10 cellular contexts compared by ENCODE assay signal in the genomic region with DNA sequence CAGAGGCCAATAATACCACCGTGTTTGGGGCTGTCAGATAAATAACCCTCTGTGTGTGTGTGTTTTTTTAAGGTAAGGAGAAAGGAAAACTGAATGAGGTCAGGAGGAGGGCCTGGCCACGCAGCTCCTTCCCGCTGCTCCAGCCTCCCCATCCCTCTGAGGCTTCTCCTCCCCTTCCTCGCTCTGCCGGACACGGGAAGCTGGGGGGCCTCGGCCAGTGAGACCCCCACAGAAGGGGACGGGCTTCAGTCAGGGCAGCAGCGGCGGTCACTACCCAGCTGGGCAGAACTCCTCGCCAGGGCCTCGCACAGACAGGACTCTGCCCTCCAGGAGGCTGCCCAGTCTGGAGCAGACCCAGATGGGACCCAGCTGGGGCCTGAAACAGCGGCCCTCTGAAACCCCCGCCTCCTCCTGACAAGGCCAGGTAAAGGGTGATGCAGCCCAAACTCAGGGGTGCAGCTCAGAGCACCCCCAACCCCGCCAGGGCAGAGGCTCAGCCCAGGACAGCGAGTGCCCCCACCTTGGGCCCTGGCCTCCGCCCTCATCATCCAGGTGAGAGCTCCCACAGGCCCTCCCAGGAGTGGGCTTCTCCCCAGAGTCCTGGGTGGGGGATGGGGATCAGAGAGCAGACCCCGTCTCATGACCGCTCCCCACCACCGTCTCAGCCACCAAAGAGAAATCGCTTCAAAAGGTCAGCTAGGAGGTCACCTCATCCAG. TPM values are rescaled to one million over a fixed set of nuclear protein-coding genes. Genes with fewer than 3 reads are reported as not detected.
DNase-seq lines count a peak whose midpoint lies in the region; ATAC-seq and TF ChIP-seq lines count a peak whose summit lies in the region.
"Had no signal": no experiment of that assay in that cellular context is flagged by ENCODE, and none has a peak within 500 bp of the region (broad histone marks: within the 10 kb centered on the region; RNA-seq: fewer than 3 reads in every experiment).

No MANE protein-coding gene starts in this region.

- no peaks in the 10 kb centered on the region for H3K4me1 Mint-ChIP-seq in neural crest cell

- H3K27me3 ChIP-seq in BLaER1 (peaks cover 10% of the 10 kb centered on the region; the same call in 1 of the 2 replicates), Loucy (ENCODE audit: insufficient read depth, low read length, poor library complexity, severe bottlenecking) (no peaks in the 10 kb centered on the region), esophagus (ENCODE audit: control insufficient read depth in 1 of 2, insufficient read depth in 2 of 2, low read length in 2 of 2) (peaks cover 0 to 15% of the 10 kb centered on the region in 2 donors)

- no peaks in the 10 kb centered on the region for H3K9me2 ChIP-seq in Loucy (replicated peaks; ENCODE audit: low read depth, low read length)

- DNase-seq in neural crest cell (ENCODE audit: low read depth, low spot score) (no peak), caudate nucleus (lab: John Stamatoyannopoulos, UW) (no peak), NCI-H2227 treated with DMSO at 0.1 percent for 48 hours (lab: John Stamatoyannopoulos, UW) (no peak), NCI-H187 treated with DMSO at 0.1 percent for 48 hours (lab: John Stamatoyannopoulos, UW) (no peak)
- DNase-seq: NCI-H2029 treated with DMSO at 0.1 percent for 48 hours had no signal

- H3K36me3 Mint-ChIP-seq in neural crest cell (ENCODE audit: low read depth): no peaks in the 10 kb centered on the region

- no peak overlapping the region for H3K27ac ChIP-seq in BLaER1
- no peak overlapping the region for H3K27ac ChIP-seq in esophagus (ENCODE audit: low read depth in 2 of 2, low read length in 1 of 2)
- no peak overlapping the region for H3K27ac ChIP-seq in caudate nucleus (ENCODE audit: low read depth, low read length)

- H3K4me3 ChIP-seq in BLaER1: peak overlapping the region; percentile 19; the same call in 1 of the 2 replicates
- H3K4me3 ChIP-seq in Loucy (ENCODE audit: low read length, poor library complexity, severe bottlenecking): peak overlapping the region; percentile 58
- peak overlapping the region; percentile 17 to 19 for H3K4me3 ChIP-seq in esophagus (ENCODE audit: low read depth in 1 of 2, low read length in 2 of 2)

- H3K4me1 ChIP-seq in BLaER1 (peaks cover 53% of the 10 kb centered on the region), Loucy (ENCODE audit: insufficient read depth, low read length, poor library complexity, severe bottlenecking) (no peaks in the 10 kb centered on the region), esophagus (ENCODE audit: control insufficient read depth in 2 of 2, insufficient read depth in 2 of 2, low read length in 1 of 2) (peaks cover 4 to 6% of the 10 kb centered on the region in 2 donors)

- H3K9me3 ChIP-seq in BLaER1: peaks cover 4% of the 10 kb centered on the region; the same call in 1 of the 2 replicates
- H3K9me3 ChIP-seq in Loucy (ENCODE audit: insufficient read depth, low read depth, low read length): no peaks in the 10 kb centered on the region
- H3K9me3 ChIP-seq in esophagus (ENCODE audit: control insufficient read depth in 2 of 2, insufficient read depth in 1 of 2, low read depth in 1 of 2, low read length in 1 of 2): peaks cover 0 to 7% of the 10 kb centered on the region in 2 donors

- H3K79me2 ChIP-seq in Loucy (ENCODE audit: insufficient read depth, low read length): no peaks in the 10 kb centered on the region

- no peak overlapping the region for H3K27ac Mint-ChIP-seq in neural crest cell (ENCODE audit: unreplicated experiment)

- H3F3A ChIP-seq in Loucy (ENCODE audit: low read depth): no peaks in the 10 kb centered on the region

- H3K4me3 Mint-ChIP-seq in neural crest cell: peak overlapping the region; percentile 57

- no peak for TF ChIP-seq CTCF in Loucy (conservative IDR thresholded peaks at IDR 0.05; ENCODE audit: low read length)
- peak; percentile 40 for TF ChIP-seq CTCF in neural crest cell (conservative IDR thresholded peaks at IDR 0.05)

- H3K4me2 ChIP-seq in BLaER1 (peak overlapping the region; percentile 97), Loucy (ENCODE audit: low read depth, low read length, poor library complexity, severe bottlenecking) (peak overlapping the region; percentile 64)

- peak overlapping the region; percentile 64 for H2AFZ ChIP-seq in Loucy (ENCODE audit: low read length)

- no peak for ATAC-seq in HG02678 (IDR thresholded peaks at IDR 0.05; ENCODE audit: unreplicated experiment)

- peaks cover 41% of the 10 kb centered on the region for H3K27me3 Mint-ChIP-seq in neural crest cell (ENCODE audit: low read depth)

- H3K36me3 ChIP-seq in BLaER1 (peaks cover 43% of the 10 kb centered on the region), Loucy (ENCODE audit: insufficient read depth, low read length) (no peaks in the 10 kb centered on the region), esophagus (ENCODE audit: control insufficient read depth in 2 of 2, insufficient read depth in 2 of 2, low read length in 1 of 2) (no peaks in the 10 kb centered on the region)

- H3K9ac ChIP-seq in BLaER1 (no peak overlapping the region), Loucy (ENCODE audit: low read depth, low read length, poor library complexity, severe bottlenecking) (no peak overlapping the region)

- H4K20me1 ChIP-seq in BLaER1 (peaks cover 48% of the 10 kb centered on the region), Loucy (ENCODE audit: insufficient read depth, low read length, poor library complexity, severe bottlenecking) (no peaks in the 10 kb centered on the region)

- peaks cover 6% of the 10 kb centered on the region for H3K9me3 Mint-ChIP-seq in neural crest cell

- 45 to 47% methylated on average over 21 of the region's 21 CpGs for WGBS in esophagus, 2 donors

RNA-seq across cellular contexts. Expression of gene EEF1A2, which starts 2.3 kb away (rescaled TPM):
- 1 to 10 TPM in 1 of 2 donors, under 1 TPM in 1; 0.86 to 7.3 TPM for polyA plus RNA-seq in esophagus
- 4.5 and 4.6 TPM in 2 replicates for total RNA-seq in neural crest cell

RNA-seq across cellular contexts. Expression of gene PPDPF, which starts 24.0 kb away (rescaled TPM):
- polyA plus RNA-seq in esophagus: 1,000 to 10,000 TPM in 1 of 2 donors, 100 to 1,000 TPM in 1; 615 to 1,105 TPM
- total RNA-seq in neural crest cell: 193 and 201 TPM in 2 replicates

RNA-seq across cellular contexts. Expression of gene KCNQ2, which starts 24.1 kb away (rescaled TPM):
- polyA plus RNA-seq in esophagus: under 1 TPM; 0.01 to 0.06 TPM
- total RNA-seq in neural crest cell: 143 and 157 TPM in 2 replicates

RNA-seq across cellular contexts. Expression of gene PTK6, which starts 40.6 kb away (rescaled TPM):
- 10 to 100 TPM; 80.1 to 81.6 TPM for polyA plus RNA-seq in esophagus
- not detected in 2 replicates for total RNA-seq in neural crest cell

RNA-seq across cellular contexts. Expression of gene SRMS, which starts 51.0 kb away (rescaled TPM):
- polyA plus RNA-seq in esophagus: under 1 TPM in 1 of 2 donors, not detected in 1; 0.04 TPM
- total RNA-seq in neural crest cell: not detected in 2 replicates
- total RNA-seq: G401 had no signal
